In genomic region chr16:78385406-78385805, GRCh38 we compare ENCODE assay signal across 24 cellular contexts.
"Had no signal": no experiment of that assay in that cellular context is flagged by ENCODE, and none has a peak within 500 bp of the region (broad histone marks: within the 10 kb centered on the region; RNA-seq: fewer than 3 reads in every experiment).

No MANE protein-coding gene starts in this region.

- DNase-seq: colonic mucosa; dermis blood vessel endothelial cell; erythroblast; foreskin melanocyte; islet precursor cell; mesenchymal stem cell; naive B cell; occipital lobe; pancreas; spleen; stimulated activated CD4-positive, alpha-beta T cell treated with anti-CD3 and anti-CD28 coated beads, Interleukin-15, amount 100 ng/mL, for 24 hours; stimulated activated CD4-positive, alpha-beta T cell treated with anti-CD3 and anti-CD28 coated beads, Interleukin-1b, Interleukin-23, amount 100 ng/mL, for 48 hours; stimulated activated CD4-positive, alpha-beta T cell treated with anti-CD3 and anti-CD28 coated beads, Interleukin-4, amount 100 ng/mL, for 24 hours; testis; upper lobe of right lung had no signal

- H3K27me3 ChIP-seq: colonic mucosa, left lung, pancreas, spleen, testis, tibial nerve, upper lobe of right lung, vagina had no signal

- H3K9me3 Mint-ChIP-seq: naive B cell; stimulated activated memory B cell treated with anti-CD40 and anti-IgM and Interleukin-4, amounts not matched to agents 10 μg/mL and 1 μg/mL and 100 μg/mL, for 72 hours had no signal

- H3K27ac Mint-ChIP-seq: progenitor cell of endocrine pancreas; stimulated activated memory B cell treated with anti-CD40 and anti-IgM and Interleukin-4, amounts not matched to agents 10 μg/mL and 1 μg/mL and 100 μg/mL, for 72 hours; stimulated activated naive CD8-positive, alpha-beta T cell treated with anti-CD3 and anti-CD28 coated beads, Interleukin-15, Interleukin-2, amounts not matched to agents 100 ng/mL and 50 ng/mL, for 24 hours had no signal

- H3K36me3 ChIP-seq: colonic mucosa, left lung, pancreas, upper lobe of right lung, vagina had no signal

- H3K4me1 Mint-ChIP-seq: naive B cell; stimulated activated memory B cell treated with anti-CD40 and anti-IgM and Interleukin-4, amounts not matched to agents 10 μg/mL and 1 μg/mL and 100 μg/mL, for 72 hours had no signal

- H3K4me3 Mint-ChIP-seq: naive B cell; nephron; stimulated activated memory B cell treated with anti-CD40 and anti-IgM and Interleukin-4, amounts not matched to agents 10 μg/mL and 1 μg/mL and 100 μg/mL, for 72 hours; stimulated activated naive CD8-positive, alpha-beta T cell treated with anti-CD3 and anti-CD28 coated beads, Interleukin-15, Interleukin-2, amounts not matched to agents 100 ng/mL and 50 ng/mL, for 24 hours had no signal

- H3K27ac ChIP-seq: colonic mucosa, left lung, pancreas, spleen, testis, tibial nerve, upper lobe of right lung, vagina had no signal

- H3K4me3 ChIP-seq: colonic mucosa, left lung, lung, pancreas, spleen, testis, tibial nerve, upper lobe of right lung, vagina had no signal

- H3K27me3 Mint-ChIP-seq: naive B cell; progenitor cell of endocrine pancreas; stimulated activated memory B cell treated with anti-CD40 and anti-IgM and Interleukin-4, amounts not matched to agents 10 μg/mL and 1 μg/mL and 100 μg/mL, for 72 hours; stimulated activated naive CD8-positive, alpha-beta T cell treated with anti-CD3 and anti-CD28 coated beads, Interleukin-15, Interleukin-2, amounts not matched to agents 100 ng/mL and 50 ng/mL, for 24 hours had no signal

- H3K9me3 ChIP-seq: colonic mucosa, left lung, pancreas, spleen, testis, tibial nerve, upper lobe of right lung, vagina had no signal

- ATAC-seq: left lung; pancreas; sciatic nerve; stimulated activated memory B cell treated with anti-CD40 and anti-IgM and Interleukin-4, amounts not matched to agents 10 μg/mL and 1 μg/mL and 100 μg/mL, for 72 hours; upper lobe of right lung had no signal

- H3K4me1 ChIP-seq: colonic mucosa, left lung, pancreas, spleen, testis had no signal
